ENCODE assay signal across 8 cellular contexts in the genomic region with DNA sequence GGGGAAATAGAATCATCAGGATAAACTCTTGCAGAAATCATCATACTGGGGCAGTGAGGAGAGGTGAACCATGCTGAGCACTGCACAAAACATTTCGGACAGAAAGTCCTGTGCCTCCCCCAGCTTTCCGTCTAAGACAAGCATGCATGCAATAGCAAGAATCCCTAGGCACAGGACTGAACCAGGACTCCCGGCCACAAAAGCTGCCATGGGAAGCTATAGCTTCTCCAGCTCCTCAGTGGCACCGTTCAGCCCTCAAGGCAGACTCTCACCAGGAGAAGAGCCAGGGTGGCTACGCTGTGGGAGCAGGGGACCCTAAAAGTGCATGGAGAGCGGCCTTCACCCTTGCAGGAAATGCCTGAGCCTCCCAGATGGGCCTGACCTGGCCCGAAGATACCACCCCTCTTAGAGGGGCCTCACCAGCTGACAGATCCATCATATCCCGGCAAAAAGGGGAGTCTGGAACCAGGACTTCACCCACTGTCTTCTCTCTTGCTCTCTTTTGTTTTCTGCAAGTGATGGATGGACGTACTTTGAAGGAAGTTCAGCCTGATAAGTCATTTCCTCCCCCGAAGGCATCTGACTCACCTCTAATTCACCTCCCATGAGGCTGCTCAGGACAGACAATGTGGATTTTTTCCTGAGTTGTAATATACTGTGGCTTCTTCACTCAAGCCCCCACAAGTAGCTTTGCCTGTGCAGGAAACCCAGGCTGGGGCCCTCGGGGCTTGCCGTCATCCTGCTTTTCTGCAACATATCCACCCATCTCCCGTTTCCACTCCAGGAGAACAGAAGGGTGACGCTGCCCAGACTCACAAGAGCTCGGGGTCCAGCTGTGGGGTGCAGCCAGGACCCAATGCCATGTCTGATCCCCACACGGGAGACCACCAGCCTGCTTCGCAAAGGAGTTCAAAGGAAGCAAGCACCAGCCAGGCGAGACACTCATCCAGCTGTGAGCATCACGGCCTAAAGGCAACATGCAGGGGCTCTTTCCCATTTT.
DNase-seq lines count a peak whose midpoint lies in the region; ATAC-seq and TF ChIP-seq lines count a peak whose summit lies in the region.

No MANE protein-coding gene starts in this region.

- no peak for TF ChIP-seq CTCF in BE2C (IDR thresholded peaks at IDR 0.05; ENCODE audit: low read depth, low read length)
- no peak for TF ChIP-seq CTCF in brain microvascular endothelial cell (IDR thresholded peaks at IDR 0.05; ENCODE audit: low read depth, low read length, missing control alignments)

- in situ Hi-C loops in brain microvascular endothelial cell (cut with HindIII; ENCODE audit: low pct_ligation_motif_present, low sequenced_read_pairs): no loop called here

- peak overlapping the region; percentile 76 for H3K27ac ChIP-seq in brain microvascular endothelial cell

- H3K27me3 ChIP-seq in BE2C: no peaks in the 10 kb centered on the region
- no peaks in the 10 kb centered on the region for H3K27me3 ChIP-seq in brain microvascular endothelial cell (replicated peaks)

- H3K36me3 ChIP-seq in BE2C (no peaks in the 10 kb centered on the region), brain microvascular endothelial cell (replicated peaks) (no peaks in the 10 kb centered on the region)

- H3K4me3 ChIP-seq in BE2C (ENCODE audit: low read depth, low read length): no peak overlapping the region
- peak overlapping the region; percentile 46 for H3K4me3 ChIP-seq in brain microvascular endothelial cell (ENCODE audit: low read depth, low read length)

- DNase-seq in BE2C: peak; percentile 40
- peak; percentile 87 for DNase-seq in LHCN-M2 (ENCODE audit: low read depth)
- DNase-seq in brain microvascular endothelial cell: peak; percentile 81
- DNase-seq in left lobe of liver (ENCODE audit: low spot score): no peak
- DNase-seq in NCI-H526 treated with DMSO at 0.1 percent for 48 hours (lab: John Stamatoyannopoulos, UW): no peak
- DNase-seq in NCI-H345 (lab: John Stamatoyannopoulos, UW): no peak

- H3K9me3 ChIP-seq in BE2C: no peaks in the 10 kb centered on the region

- peaks cover 12% of the 10 kb centered on the region for H3K4me1 ChIP-seq in BE2C

- ATAC-seq in left lobe of liver: peak; percentile 56
- ATAC-seq in GM21360 (IDR thresholded peaks at IDR 0.05; ENCODE audit: unreplicated experiment): no peak
- no peak for ATAC-seq in HG02759 (IDR thresholded peaks at IDR 0.05; ENCODE audit: unreplicated experiment)

Comparison
In these comparisons a context has a peak if more than half of its experiments do, and no peak if none do; other contexts are left out.
1. DNase-seq: peak in BE2C (single experiment), LHCN-M2 (single experiment) and brain microvascular endothelial cell (single experiment); none in left lobe of liver (single experiment), NCI-H526 treated with DMSO at 0.1 percent for 48 hours (single experiment) and NCI-H345 (single experiment).